In genomic region chr6:63347599-63347998, GRCh38 we compare ENCODE assay signal across 11 cellular contexts. TPM values are rescaled to one million over a fixed set of nuclear protein-coding genes. Genes with fewer than 3 reads are reported as not detected.
A peak's percentile ranks its signal among the peaks of the same experiment; 100 is the strongest.
DNase-seq lines count a peak whose midpoint lies in the region; ATAC-seq and TF ChIP-seq lines count a peak whose summit lies in the region.
"Had no signal": no experiment of that assay in that cellular context is flagged by ENCODE, and none has a peak within 500 bp of the region (broad histone marks: within the 10 kb centered on the region; RNA-seq: fewer than 3 reads in every experiment).

No MANE protein-coding gene starts in this region.

- ATAC-seq in GM18511 (IDR thresholded peaks at IDR 0.05; ENCODE audit: unreplicated experiment), result peak; percentile 51
- ATAC-seq: T-helper 17 cell had no signal

- DNase-seq in HT1080 (ENCODE audit: low read depth) (peak; percentile 78), epithelial cell of esophagus (ENCODE audit: low read depth) (peak; percentile 91), retinal pigment epithelial cell (ENCODE audit: low read depth) (peak; percentile 40), NCI-H2029 treated with DMSO at 0.1 percent for 48 hours (lab: John Stamatoyannopoulos, UW) (no peak), NAMALWA (ENCODE audit: low spot score) (no peak), NCI-H345 treated with DMSO at 0.1 percent for 48 hours (lab: John Stamatoyannopoulos, UW; ENCODE audit: unreplicated experiment) (no peak)
- no peak for DNase-seq in effector CD8-positive, alpha-beta T cell (lab: John Stamatoyannopoulos, UW)
- DNase-seq: stimulated activated naive CD4-positive, alpha-beta T cell; T-helper 17 cell had no signal

- H3K4me3 ChIP-seq in epithelial cell of esophagus (ENCODE audit: low read length) (no peak overlapping the region), retinal pigment epithelial cell (ENCODE audit: low read length) (no peak overlapping the region)

- TF ChIP-seq CTCF in epithelial cell of esophagus (IDR thresholded peaks at IDR 0.05; ENCODE audit: insufficient read depth, low read depth, low read length, missing control alignments) (no peak), retinal pigment epithelial cell (conservative IDR thresholded peaks at IDR 0.05; ENCODE audit: low read depth, low read length) (no peak)

RNA-seq across cellular contexts. Expression of gene LGSN, which starts 27.8 kb away (rescaled TPM):
- total RNA-seq in HT1080 (2014; rRNA removed; shearing (Covaris generic)), result not detected in 2 replicates
- 0.02 TPM in 1 of 2 replicates, not detected in the other for polyA plus RNA-seq in HT1080 (2015; cell fraction: cytosol; rRNA removed)
- not detected in 2 replicates for polyA plus RNA-seq in HT1080 (2015; cell fraction: nucleus; rRNA removed)
- total RNA-seq: dermis microvascular lymphatic vessel endothelial cell, T-helper 17 cell had no signal

Comparison
In these comparisons a context has a peak if more than half of its experiments do, and no peak if none do; other contexts are left out.
1. DNase-seq: peak in HT1080 (single experiment), epithelial cell of esophagus (single experiment) and retinal pigment epithelial cell (single experiment); none in NCI-H2029 treated with DMSO at 0.1 percent for 48 hours (single experiment), NAMALWA (single experiment), NCI-H345 treated with DMSO at 0.1 percent for 48 hours (single experiment) and effector CD8-positive, alpha-beta T cell (single experiment).